17 cellular contexts compared by ENCODE assay signal in genomic region chr9:135991771-135992170, GRCh38. TPM values are rescaled to one million over a fixed set of nuclear protein-coding genes. Genes with fewer than 3 reads are reported as not detected.
DNase-seq lines count a peak whose midpoint lies in the region; ATAC-seq and TF ChIP-seq lines count a peak whose summit lies in the region.
"Had no signal": no experiment of that assay in that cellular context is flagged by ENCODE, and none has a peak within 500 bp of the region (broad histone marks: within the 10 kb centered on the region; RNA-seq: fewer than 3 reads in every experiment).

No MANE protein-coding gene starts in this region.

- 85% methylated on average over 18 of the region's 18 CpGs for WGBS in right cardiac atrium
- WGBS in upper lobe of left lung, 2 donors = 71 to 84% methylated on average over 18 of the region's 18 CpGs

- DNase-seq in left ventricle myocardium inferior = no peak
- DNase-seq in right cardiac atrium = no peak
- DNase-seq in colonic mucosa = no peak
- no peak for DNase-seq in neural progenitor cell (ENCODE audit: low spot score)
- DNase-seq in upper lobe of left lung = no peak
- no peak for DNase-seq in NCI-H2107 (lab: John Stamatoyannopoulos, UW)
- DNase-seq in NCI-H2171 (lab: John Stamatoyannopoulos, UW) = no peak
- DNase-seq: KBM-7; left colon; naive thymus-derived CD8-positive, alpha-beta T cell; NCI-H1436; NCI-H524 had no signal

- H3K36me3 ChIP-seq in left ventricle myocardium inferior (no peaks in the 10 kb centered on the region), colonic mucosa (no peaks in the 10 kb centered on the region), neural progenitor cell (no peaks in the 10 kb centered on the region), upper lobe of left lung (no peaks in the 10 kb centered on the region)
- H3K36me3 ChIP-seq: HAP-1 had no signal

- no peaks in the 10 kb centered on the region for H4K20me1 ChIP-seq in neural progenitor cell (ENCODE audit: low read depth)

- H3K27ac ChIP-seq in left ventricle myocardium inferior (replicated peaks) (peak overlapping the region; percentile 96), right cardiac atrium (ENCODE audit: low read length) (no peak overlapping the region), colonic mucosa (peak overlapping the region; percentile 87), neural progenitor cell (no peak overlapping the region), upper lobe of left lung (peak overlapping the region; percentile 84 to 95 (median 88))
- H3K27ac ChIP-seq: epithelial cell of prostate had no signal

- ATAC-seq in right cardiac atrium = no peak
- no peak for ATAC-seq in upper lobe of left lung (ENCODE audit: low FRiP score in 2 of 2)
- ATAC-seq in GM18861 (IDR thresholded peaks at IDR 0.05; ENCODE audit: unreplicated experiment) = no peak
- ATAC-seq: stimulated activated memory B cell treated with anti-CD40 and anti-IgM and Interleukin-4, amounts not matched to agents 10 μg/mL and 1 μg/mL and 100 μg/mL, for 72 hours had no signal

- H3K27me3 Mint-ChIP-seq in neural progenitor cell (ENCODE audit: insufficient read depth, low read depth) = peaks cover 3% of the 10 kb centered on the region
- H3K27me3 Mint-ChIP-seq: naive thymus-derived CD8-positive, alpha-beta T cell had no signal

- H3K4me3 ChIP-seq in left ventricle myocardium inferior = no peak overlapping the region
- H3K4me3 ChIP-seq in right cardiac atrium (ENCODE audit: low read length) = no peak overlapping the region
- H3K4me3 ChIP-seq in colonic mucosa = no peak overlapping the region
- H3K4me3 ChIP-seq in neural progenitor cell = no peak overlapping the region
- no peak overlapping the region for H3K4me3 ChIP-seq in upper lobe of left lung

- no peak for TF ChIP-seq POLR2A in upper lobe of left lung (IDR thresholded peaks at IDR 0.05)

- H3K9me3 ChIP-seq in left ventricle myocardium inferior (replicated peaks) (no peaks in the 10 kb centered on the region), right cardiac atrium (ENCODE audit: control insufficient read depth, low read length) (no peaks in the 10 kb centered on the region), colonic mucosa (no peaks in the 10 kb centered on the region), neural progenitor cell (ENCODE audit: low read depth) (no peaks in the 10 kb centered on the region), upper lobe of left lung (no peaks in the 10 kb centered on the region)
- H3K9me3 ChIP-seq: HAP-1 had no signal

- peaks cover 43% of the 10 kb centered on the region for H3K4me1 Mint-ChIP-seq in neural progenitor cell

- H3K9ac ChIP-seq in colonic mucosa (ENCODE audit: low read depth in 2 of 2, low read length in 2 of 2) = no peak overlapping the region
- H3K9ac ChIP-seq in neural progenitor cell = no peak overlapping the region

- H3K27me3 ChIP-seq in left ventricle myocardium inferior (ENCODE audit: low read depth) (peaks cover 3% of the 10 kb centered on the region), right cardiac atrium (ENCODE audit: control insufficient read depth, insufficient read depth) (no peaks in the 10 kb centered on the region), colonic mucosa (no peaks in the 10 kb centered on the region), neural progenitor cell (no peaks in the 10 kb centered on the region), upper lobe of left lung (no peaks in the 10 kb centered on the region)

- H3K4me3 Mint-ChIP-seq in neural progenitor cell = peak overlapping the region; percentile 22
- H3K4me3 Mint-ChIP-seq: T-helper 1 cell treated with Interleukin-12 subunit alpha and Interleukin-12 subunit beta and Interleukin-4 antibody, amounts not matched to agents 30 μg/mL and 1 μg/mL, for 36 hours had no signal

- H3K27ac Mint-ChIP-seq in neural progenitor cell = no peak overlapping the region
- H3K27ac Mint-ChIP-seq: T-helper 1 cell treated with Interleukin-12 subunit alpha and Interleukin-12 subunit beta and Interleukin-4 antibody, amounts not matched to agents 30 μg/mL and 1 μg/mL, for 36 hours had no signal

- no peak for TF ChIP-seq EP300 in upper lobe of left lung (IDR thresholded peaks at IDR 0.05)

- peaks cover 52% of the 10 kb centered on the region for H3K4me1 ChIP-seq in left ventricle myocardium inferior
- no peaks in the 10 kb centered on the region for H3K4me1 ChIP-seq in right cardiac atrium (ENCODE audit: control insufficient read depth, insufficient read depth, low read length)
- H3K4me1 ChIP-seq in colonic mucosa = peaks cover 21% of the 10 kb centered on the region
- peaks cover 43% of the 10 kb centered on the region for H3K4me1 ChIP-seq in neural progenitor cell
- H3K4me1 ChIP-seq in upper lobe of left lung = peaks cover 48 to 65% (median 59%) of the 10 kb centered on the region in 4 donors

- peaks cover 45% of the 10 kb centered on the region for H3F3A ChIP-seq in neural progenitor cell (ENCODE audit: low read depth)

- no peaks in the 10 kb centered on the region for H3K9me3 Mint-ChIP-seq in neural progenitor cell
- H3K9me3 Mint-ChIP-seq: naive thymus-derived CD8-positive, alpha-beta T cell; T-helper 1 cell treated with Interleukin-12 subunit alpha and Interleukin-12 subunit beta and Interleukin-4 antibody, amounts not matched to agents 30 μg/mL and 1 μg/mL, for 36 hours had no signal

- H3K79me2 ChIP-seq in neural progenitor cell (ENCODE audit: low read depth) = no peaks in the 10 kb centered on the region

- H2AFZ ChIP-seq in neural progenitor cell (replicated peaks) = no peak overlapping the region

- TF ChIP-seq CTCF in left ventricle myocardium inferior (IDR thresholded peaks at IDR 0.05; ENCODE audit: borderline replicate concordance) (no peak), colonic mucosa (IDR thresholded peaks at IDR 0.05) (no peak), neural progenitor cell (IDR thresholded peaks at IDR 0.05) (no peak), upper lobe of left lung (IDR thresholded peaks at IDR 0.05) (no peak)

- H3K36me3 Mint-ChIP-seq in neural progenitor cell = no peaks in the 10 kb centered on the region
- H3K36me3 Mint-ChIP-seq: naive thymus-derived CD8-positive, alpha-beta T cell; stimulated activated memory B cell treated with anti-CD40 and anti-IgM and Interleukin-4, amounts not matched to agents 10 μg/mL and 1 μg/mL and 100 μg/mL, for 72 hours had no signal

- peak overlapping the region; percentile 72 for H3K4me2 ChIP-seq in neural progenitor cell

- intact Hi-C loops in left ventricle myocardium inferior (cut with micrococcal nuclease) (no loop called here), right cardiac atrium (cut with DNase I) (no loop called here), colonic mucosa (cut with DNase I) (no loop called here)

RNA-seq across cellular contexts. Expression of gene UBAC1, which starts 30.6 kb away (rescaled TPM):
- total RNA-seq in left ventricle myocardium inferior (108 TPM), right cardiac atrium (10 to 100 TPM; 64.0 to 88.7 (median 76.2) TPM), colonic mucosa (10 to 100 TPM; 54.9 to 66.5 TPM), neural progenitor cell (ENCODE audit: low replicate concordance) (53.6 and 66.0 TPM in 2 replicates), upper lobe of left lung (10 to 100 TPM; 38.0 to 72.3 (median 49.3) TPM)
- polyA plus RNA-seq in right cardiac atrium = 83.3 TPM

Comparison
In these comparisons a context has a peak if more than half of its experiments do, and no peak if none do; other contexts are left out.
1. H3K27ac ChIP-seq: peak in left ventricle myocardium inferior (single experiment), colonic mucosa (single experiment) and upper lobe of left lung (4 of 4); none in right cardiac atrium (single experiment) and neural progenitor cell (single experiment).